In genomic region chr4:122666527-122667245, GRCh38 we compare ENCODE assay signal across 10 cellular contexts. TPM values are rescaled to one million over a fixed set of nuclear protein-coding genes. Genes with fewer than 3 reads are reported as not detected.
DNase-seq lines count a peak whose midpoint lies in the region; ATAC-seq and TF ChIP-seq lines count a peak whose summit lies in the region.
"Had no signal": no experiment of that assay in that cellular context is flagged by ENCODE, and none has a peak within 500 bp of the region (broad histone marks: within the 10 kb centered on the region; RNA-seq: fewer than 3 reads in every experiment).

No MANE protein-coding gene starts in this region.

- H3K9me3 ChIP-seq in breast epithelium: no peaks in the 10 kb centered on the region
- no peaks in the 10 kb centered on the region for H3K9me3 ChIP-seq in uterus

- peak overlapping the region; percentile 86 for H3K27ac Mint-ChIP-seq in MCF 10A (ENCODE audit: low read depth, unreplicated experiment)
- H3K27ac Mint-ChIP-seq in activated CD4-positive, alpha-beta memory T cell treated with anti-CD3 and anti-CD28 coated beads, Interleukin-2, amount 10 ng/mL, durations not matched to agents 7 days and 5 days: peak overlapping the region; percentile 12

- no peak overlapping the region for H3K4me3 ChIP-seq in breast epithelium
- H3K4me3 ChIP-seq in uterus: no peak overlapping the region

- H3K27ac ChIP-seq in breast epithelium: no peak overlapping the region
- H3K27ac ChIP-seq in uterus: peak overlapping the region; percentile 55 to 90

- H3K27me3 Mint-ChIP-seq in MCF 10A (ENCODE audit: insufficient read depth, unreplicated experiment): no peaks in the 10 kb centered on the region
- H3K27me3 Mint-ChIP-seq in activated CD4-positive, alpha-beta memory T cell treated with anti-CD3 and anti-CD28 coated beads, Interleukin-2, amount 10 ng/mL, durations not matched to agents 7 days and 5 days: peaks cover 3% of the 10 kb centered on the region
- H3K27me3 Mint-ChIP-seq: brain had no signal

- DNase-seq in MCF 10A (ENCODE audit: unreplicated experiment) (peak; percentile 88), breast epithelium (ENCODE audit: low spot score in 2 of 2) (no peak), foreskin melanocyte (peak; percentile 81), uterus (no peak), NCI-H2171 treated with DMSO at 0.1 percent for 48 hours (lab: John Stamatoyannopoulos, UW) (no peak)
- no peak for DNase-seq in activated CD4-positive, alpha-beta memory T cell treated with anti-CD3 and anti-CD28 coated beads, Interleukin-2, amount 10 ng/mL, durations not matched to agents 7 days and 5 days

- H3K9me3 Mint-ChIP-seq in MCF 10A (ENCODE audit: unreplicated experiment): no peaks in the 10 kb centered on the region
- H3K9me3 Mint-ChIP-seq in activated CD4-positive, alpha-beta memory T cell treated with anti-CD3 and anti-CD28 coated beads, Interleukin-2, amount 10 ng/mL, durations not matched to agents 7 days and 5 days: no peaks in the 10 kb centered on the region
- H3K9me3 Mint-ChIP-seq: brain had no signal

- TF ChIP-seq CTCF in MCF 10A (IDR thresholded peaks at IDR 0.05; ENCODE audit: unreplicated experiment): no peak
- no peak for TF ChIP-seq CTCF in breast epithelium (IDR thresholded peaks at IDR 0.05)
- TF ChIP-seq CTCF in uterus (IDR thresholded peaks at IDR 0.05): no peak

- no peaks in the 10 kb centered on the region for H3K36me3 Mint-ChIP-seq in MCF 10A (ENCODE audit: insufficient read depth, unreplicated experiment)
- H3K36me3 Mint-ChIP-seq in activated CD4-positive, alpha-beta memory T cell treated with anti-CD3 and anti-CD28 coated beads, Interleukin-2, amount 10 ng/mL, durations not matched to agents 7 days and 5 days (ENCODE audit: low read depth): no peaks in the 10 kb centered on the region
- H3K36me3 Mint-ChIP-seq: brain had no signal

- no peaks in the 10 kb centered on the region for H3K4me1 ChIP-seq in breast epithelium
- H3K4me1 ChIP-seq in uterus: peaks cover 7 to 13% of the 10 kb centered on the region in 2 donors

- no TSS peak for BruUV-seq in MCF 10A (replicated peaks; lab: Mats Ljungman, UMichigan)

- H3K36me3 ChIP-seq in breast epithelium (no peaks in the 10 kb centered on the region), uterus (no peaks in the 10 kb centered on the region)

- ATAC-seq in GM21528 (IDR thresholded peaks at IDR 0.05; ENCODE audit: low FRiP score, unreplicated experiment) (no peak), HG02970 (IDR thresholded peaks at IDR 0.05; ENCODE audit: low FRiP score, unreplicated experiment) (no peak)

- CTCF ChIA-PET in MCF 10A (lab: Yijun Ruan, JAX): interaction anchor here (0.7 to 2.2 kb wide), 5 partner anchors 10 to 265 kb away, joined by 3 to 6 read pairs (median 3); partner anchors contain the start of gene IL2
- CTCF ChIA-PET in activated CD4-positive, alpha-beta memory T cell treated with anti-CD3 and anti-CD28 coated beads, Interleukin-2, amount 10 ng/mL, durations not matched to agents 7 days and 5 days (lab: Charles Lee): no interaction called here

- POLR2A ChIA-PET in MCF 10A (lab: Yijun Ruan, JAX): interaction anchor here (0.6 to 3.0 kb wide), 6 partner anchors 22 to 97 kb away, joined by 3 to 15 read pairs (median 4); partner anchors contain the start of gene BBS12
- POLR2A ChIA-PET in activated CD4-positive, alpha-beta memory T cell treated with anti-CD3 and anti-CD28 coated beads, Interleukin-2, amount 10 ng/mL, durations not matched to agents 7 days and 5 days (lab: Charles Lee): interaction anchor here (0.6 kb wide), 1 partner anchor 90 kb away, joined by 3 read pairs; no protein-coding TSS in a partner anchor

- TF ChIP-seq POLR2A in breast epithelium (IDR thresholded peaks at IDR 0.05) (no peak), uterus (IDR thresholded peaks at IDR 0.05) (no peak)

- H3K27me3 ChIP-seq in breast epithelium (no peaks in the 10 kb centered on the region), uterus (no peaks in the 10 kb centered on the region)

- H3K4me3 Mint-ChIP-seq in MCF 10A (ENCODE audit: unreplicated experiment): no peak overlapping the region
- no peak overlapping the region for H3K4me3 Mint-ChIP-seq in activated CD4-positive, alpha-beta memory T cell treated with anti-CD3 and anti-CD28 coated beads, Interleukin-2, amount 10 ng/mL, durations not matched to agents 7 days and 5 days
- H3K4me3 Mint-ChIP-seq: brain had no signal

- H3K4me1 Mint-ChIP-seq in MCF 10A (ENCODE audit: insufficient read depth, unreplicated experiment): peaks cover 42% of the 10 kb centered on the region
- H3K4me1 Mint-ChIP-seq in activated CD4-positive, alpha-beta memory T cell treated with anti-CD3 and anti-CD28 coated beads, Interleukin-2, amount 10 ng/mL, durations not matched to agents 7 days and 5 days: peaks cover 62% of the 10 kb centered on the region

- intact Hi-C loops in MCF 10A (cut with micrococcal nuclease): no loop called here
- intact Hi-C loops in breast epithelium (cut with DNase I; ENCODE audit: low total_unique reads): no loop called here
- intact Hi-C loops in uterus (cut with DNase I; ENCODE audit: low total_unique reads): no loop called here

RNA-seq across cellular contexts. Expression of gene IL21, which starts 45.8 kb away (rescaled TPM):
- not detected in 2 replicates for total RNA-seq in MCF 10A (2022)
- total RNA-seq in breast epithelium: not detected
- total RNA-seq in activated CD4-positive, alpha-beta memory T cell treated with anti-CD3 and anti-CD28 coated beads, Interleukin-2, amount 10 ng/mL, durations not matched to agents 7 days and 5 days: 1 to 10 TPM; 2.8 to 3.1 TPM
- total RNA-seq in uterus: not detected
- total RNA-seq: lower leg skin had no signal

Comparison
In these comparisons a context has a peak if more than half of its experiments do, and no peak if none do; other contexts are left out.
1. DNase-seq: peak in MCF 10A (single experiment) and foreskin melanocyte (single experiment); none in breast epithelium (0 of 2), activated CD4-positive, alpha-beta memory T cell treated with anti-CD3 and anti-CD28 coated beads, Interleukin-2, amount 10 ng/mL, durations not matched to agents 7 days and 5 days (single experiment), uterus (0 of 2) and NCI-H2171 treated with DMSO at 0.1 percent for 48 hours (single experiment).
2. H3K27ac ChIP-seq: peak in uterus (2 of 2); none in breast epithelium (0 of 2).